Comparison of ENCODE assay signal across 16 cellular contexts in the genomic region with DNA sequence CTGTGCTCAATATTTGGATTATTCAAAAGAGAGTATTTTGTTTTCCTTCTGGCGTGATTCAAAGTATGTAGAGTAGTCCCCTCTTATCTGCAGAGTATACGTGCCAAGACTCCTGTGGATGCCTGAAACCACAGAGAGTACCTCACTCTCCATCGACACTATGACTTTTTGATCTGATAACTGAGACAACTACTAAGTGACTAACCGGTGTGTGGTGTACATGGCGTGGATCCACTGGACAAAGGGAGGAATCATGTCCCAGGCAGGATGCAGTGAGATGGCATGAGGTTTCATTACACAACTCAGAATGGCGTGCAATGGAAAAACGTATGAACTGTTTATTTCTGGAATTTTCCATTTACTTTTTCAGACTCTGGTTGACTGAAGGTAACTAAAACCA.
DNase-seq lines count a peak whose midpoint lies in the region; ATAC-seq and TF ChIP-seq lines count a peak whose summit lies in the region.
"Had no signal": no experiment of that assay in that cellular context is flagged by ENCODE, and none has a peak within 500 bp of the region (broad histone marks: within the 10 kb centered on the region; RNA-seq: fewer than 3 reads in every experiment).

No MANE protein-coding gene starts in this region.

- H3K9me3 ChIP-seq in SK-N-SH: no peaks in the 10 kb centered on the region
- H3K9me3 ChIP-seq: thyroid gland had no signal

- no peaks in the 10 kb centered on the region for H3K27me3 ChIP-seq in SK-N-SH (ENCODE audit: insufficient read depth)
- H3K27me3 ChIP-seq: thyroid gland had no signal

- peak overlapping the region; percentile 47 for H2AFZ ChIP-seq in SK-N-SH (ENCODE audit: low read depth)

- CTCF ChIA-PET in SK-N-SH (lab: Yijun Ruan, JAX): no interaction called here

- TF ChIP-seq CTCF in SK-N-SH (IDR thresholded peaks at IDR 0.05): no peak

- 0 out of 2 replicates have a peak overlapping the region, but pooled peaks have one; percentile 11 for H3K4me2 ChIP-seq in SK-N-SH

- WGBS in SK-N-SH (ENCODE audit: low lambda C conversion rate): 60% methylated on average over 7 of the region's 7 CpGs

- H3K27ac ChIP-seq in SK-N-SH (ENCODE audit: low read depth in 2 of 2, low read length in 1 of 2): peak overlapping the region in 1 of 2 experiments; percentile 45; a peak in 2 of 4 replicates
- H3K27ac ChIP-seq: SK-N-MC, thyroid gland had no signal

- no peaks in the 10 kb centered on the region for H3K36me3 ChIP-seq in SK-N-SH (replicated peaks in 1 of 2; ENCODE audit: control insufficient read depth in 1 of 2, insufficient read depth in 2 of 2, low read length in 1 of 2)
- H3K36me3 ChIP-seq: thyroid gland had no signal

- DNase-seq in A172 (ENCODE audit: low spot score) (peak; percentile 86), ELR (ENCODE audit: low read depth) (peak; percentile 91), SK-N-SH (no peak), fibroblast of peridontal ligament (ENCODE audit: extremely low read depth) (peak; percentile 14), dermis blood vessel endothelial cell (no peak), cardiac septum (ENCODE audit: low spot score) (no peak)
- DNase-seq: activated CD8-positive, alpha-beta T cell treated with anti-CD3 and anti-CD28 coated beads, Interleukin-2, amount 10 ng/mL, durations not matched to agents 7 days and 5 days; activated effector memory CD4-positive, alpha-beta T cell treated with Interleukin-2 at 50 U/mL for 16 hours; KG1; left ventricle myocardium superior; NCI-H1436 treated with DMSO at 0.1 percent for 48 hours; NCI-H446; thyroid gland had no signal

- H3F3A ChIP-seq in SK-N-SH (replicated peaks; ENCODE audit: insufficient read depth): no peaks in the 10 kb centered on the region

- H3K4me3 ChIP-seq in SK-N-SH (ENCODE audit: low read depth in 2 of 2, low read length in 1 of 2): no peak overlapping the region
- H3K4me3 ChIP-seq: SK-N-MC, thyroid gland had no signal

- no peaks in the 10 kb centered on the region for H3K9me2 ChIP-seq in SK-N-SH

- H3K79me2 ChIP-seq in SK-N-SH (ENCODE audit: insufficient read depth): no peaks in the 10 kb centered on the region

- no peaks in the 10 kb centered on the region for H4K20me1 ChIP-seq in SK-N-SH (ENCODE audit: insufficient read depth)

- intact Hi-C loops in cardiac septum (cut with DNase I): no loop called here

- no peak overlapping the region for H3K9ac ChIP-seq in SK-N-SH

- ATAC-seq in HG03520 (IDR thresholded peaks at IDR 0.05; ENCODE audit: unreplicated experiment) (no peak), GM21360 (IDR thresholded peaks at IDR 0.05; ENCODE audit: unreplicated experiment) (no peak)
- ATAC-seq: activated CD8-positive, alpha-beta T cell treated with anti-CD3 and anti-CD28 coated beads, Interleukin-2, amount 10 ng/mL, durations not matched to agents 7 days and 5 days; left ventricle myocardium superior had no signal

- POLR2A ChIA-PET in SK-N-SH (lab: Yijun Ruan, JAX): no interaction called here

- TF ChIP-seq RAD21 in SK-N-SH (IDR thresholded peaks at IDR 0.05; ENCODE audit: low read length): no peak

- H3K4me1 ChIP-seq in SK-N-SH (ENCODE audit: control insufficient read depth in 1 of 2, insufficient read depth in 2 of 2, low read depth in 1 of 2, low read length in 1 of 2): no peaks in the 10 kb centered on the region; a peak in 1 of 4 replicates
- H3K4me1 ChIP-seq: thyroid gland had no signal

- TF ChIP-seq EP300 in SK-N-SH (IDR thresholded peaks at IDR 0.05; ENCODE audit: borderline replicate concordance in 1 of 2, low read depth in 1 of 2, low read length in 1 of 2): peak in 1 of 2 experiments; percentile 55; a peak in 1 of 4 replicates

TF ChIP-seq in SK-N-SH, 30 proteins besides CTCF, POLR2A, EP300 and RAD21:
- TF ChIP-seq NRF1 (IDR thresholded peaks at IDR 0.05; ENCODE audit: low read depth, low read length) (no peak), CHD2 (IDR thresholded peaks at IDR 0.05; ENCODE audit: low read length, partially characterized antibody) (no peak), TEAD4 (IDR thresholded peaks at IDR 0.05; ENCODE audit: borderline replicate concordance, insufficient read depth) (no peak), JUND (IDR thresholded peaks at IDR 0.05) (peak; percentile 32; the same call in 1 of the 2 replicates), MXI1 (IDR thresholded peaks at IDR 0.05; ENCODE audit: low read depth, low read length) (no peak), YY1 (IDR thresholded peaks at IDR 0.05; ENCODE audit: low read depth) (no peak), NFIC (IDR thresholded peaks at IDR 0.05; ENCODE audit: borderline replicate concordance) (peak; percentile 56; the same call in 1 of the 2 replicates), TCF12 (IDR thresholded peaks at IDR 0.05) (0 out of 2 replicates have a peak, but pooled peaks have one; percentile 25)
- TF ChIP-seq, protein P1, sequence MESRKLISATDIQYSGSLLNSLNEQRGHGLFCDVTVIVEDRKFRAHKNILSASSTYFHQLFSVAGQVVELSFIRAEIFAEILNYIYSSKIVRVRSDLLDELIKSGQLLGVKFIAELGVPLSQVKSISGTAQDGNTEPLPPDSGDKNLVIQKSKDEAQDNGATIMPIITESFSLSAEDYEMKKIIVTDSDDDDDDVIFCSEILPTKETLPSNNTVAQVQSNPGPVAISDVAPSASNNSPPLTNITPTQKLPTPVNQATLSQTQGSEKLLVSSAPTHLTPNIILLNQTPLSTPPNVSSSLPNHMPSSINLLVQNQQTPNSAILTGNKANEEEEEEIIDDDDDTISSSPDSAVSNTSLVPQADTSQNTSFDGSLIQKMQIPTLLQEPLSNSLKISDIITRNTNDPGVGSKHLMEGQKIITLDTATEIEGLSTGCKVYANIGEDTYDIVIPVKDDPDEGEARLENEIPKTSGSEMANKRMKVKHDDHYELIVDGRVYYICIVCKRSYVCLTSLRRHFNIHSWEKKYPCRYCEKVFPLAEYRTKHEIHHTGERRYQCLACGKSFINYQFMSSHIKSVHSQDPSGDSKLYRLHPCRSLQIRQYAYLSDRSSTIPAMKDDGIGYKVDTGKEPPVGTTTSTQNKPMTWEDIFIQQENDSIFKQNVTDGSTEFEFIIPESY (IDR thresholded peaks at IDR 0.05; ENCODE audit: borderline replicate concordance, low read depth): no peak
- TF ChIP-seq, protein P2, sequence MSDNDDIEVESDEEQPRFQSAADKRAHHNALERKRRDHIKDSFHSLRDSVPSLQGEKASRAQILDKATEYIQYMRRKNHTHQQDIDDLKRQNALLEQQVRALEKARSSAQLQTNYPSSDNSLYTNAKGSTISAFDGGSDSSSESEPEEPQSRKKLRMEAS (IDR thresholded peaks at IDR 0.05; ENCODE audit: low read depth): peak; percentile 25; the same call in 1 of the 2 replicates
- TF ChIP-seq, protein P3, sequence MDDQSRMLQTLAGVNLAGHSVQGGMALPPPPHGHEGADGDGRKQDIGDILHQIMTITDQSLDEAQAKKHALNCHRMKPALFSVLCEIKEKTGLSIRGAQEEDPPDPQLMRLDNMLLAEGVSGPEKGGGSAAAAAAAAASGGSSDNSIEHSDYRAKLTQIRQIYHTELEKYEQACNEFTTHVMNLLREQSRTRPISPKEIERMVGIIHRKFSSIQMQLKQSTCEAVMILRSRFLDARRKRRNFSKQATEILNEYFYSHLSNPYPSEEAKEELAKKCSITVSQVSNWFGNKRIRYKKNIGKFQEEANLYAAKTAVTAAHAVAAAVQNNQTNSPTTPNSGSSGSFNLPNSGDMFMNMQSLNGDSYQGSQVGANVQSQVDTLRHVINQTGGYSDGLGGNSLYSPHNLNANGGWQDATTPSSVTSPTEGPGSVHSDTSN (IDR thresholded peaks at IDR 0.05): 0 out of 2 replicates have a peak, but pooled peaks have one; percentile 17

Comparison
In these comparisons a context has a peak if more than half of its experiments do, and no peak if none do; other contexts are left out.
1. DNase-seq: peak in A172 (single experiment), ELR (single experiment) and fibroblast of peridontal ligament (single experiment); none in SK-N-SH (single experiment), dermis blood vessel endothelial cell (single experiment) and cardiac septum (single experiment).